ENCODE assay signal across 1 cellular context in the genomic region with DNA sequence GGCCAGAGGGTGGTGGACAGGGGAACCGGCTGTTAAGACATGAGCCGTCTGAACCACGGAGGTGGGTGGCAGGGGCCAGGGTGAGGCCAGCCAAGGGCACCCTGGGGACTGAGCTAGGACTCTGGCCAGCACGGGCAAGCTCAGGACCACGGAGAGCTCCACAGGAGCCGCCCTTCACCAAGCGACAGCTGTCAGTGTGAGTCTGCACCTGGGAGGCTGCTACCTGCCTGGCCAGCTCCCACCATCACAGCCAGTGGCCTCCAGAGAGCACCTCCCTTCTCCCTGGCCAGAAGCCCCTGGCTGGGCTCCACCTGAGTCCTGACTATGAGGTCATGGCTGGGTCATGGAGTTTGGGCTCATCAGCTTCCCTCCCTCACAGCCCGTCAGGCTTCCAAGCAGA.
A peak's percentile ranks its signal among the peaks of the same experiment; 100 is the strongest.
TF ChIP-seq lines count a peak whose summit lies in the region.

No MANE protein-coding gene starts in this region.

TF ChIP-seq in K562, 482 proteins besides CTCF, POLR2A, EP300 and RAD21:
- TF ChIP-seq MIER1 (IDR thresholded peaks at IDR 0.05; ENCODE audit: low read depth), result peak; percentile 87
- peak; percentile 93 for TF ChIP-seq EHMT2 (IDR thresholded peaks at IDR 0.05)
- peak; percentile 70 to 94; a peak in 3 of 4 replicates for TF ChIP-seq SIN3A (IDR thresholded peaks at IDR 0.05; ENCODE audit: borderline replicate concordance in 2 of 2, control insufficient read depth in 1 of 2, low read depth in 2 of 2, low read length in 2 of 2)
- TF ChIP-seq, protein P1, sequence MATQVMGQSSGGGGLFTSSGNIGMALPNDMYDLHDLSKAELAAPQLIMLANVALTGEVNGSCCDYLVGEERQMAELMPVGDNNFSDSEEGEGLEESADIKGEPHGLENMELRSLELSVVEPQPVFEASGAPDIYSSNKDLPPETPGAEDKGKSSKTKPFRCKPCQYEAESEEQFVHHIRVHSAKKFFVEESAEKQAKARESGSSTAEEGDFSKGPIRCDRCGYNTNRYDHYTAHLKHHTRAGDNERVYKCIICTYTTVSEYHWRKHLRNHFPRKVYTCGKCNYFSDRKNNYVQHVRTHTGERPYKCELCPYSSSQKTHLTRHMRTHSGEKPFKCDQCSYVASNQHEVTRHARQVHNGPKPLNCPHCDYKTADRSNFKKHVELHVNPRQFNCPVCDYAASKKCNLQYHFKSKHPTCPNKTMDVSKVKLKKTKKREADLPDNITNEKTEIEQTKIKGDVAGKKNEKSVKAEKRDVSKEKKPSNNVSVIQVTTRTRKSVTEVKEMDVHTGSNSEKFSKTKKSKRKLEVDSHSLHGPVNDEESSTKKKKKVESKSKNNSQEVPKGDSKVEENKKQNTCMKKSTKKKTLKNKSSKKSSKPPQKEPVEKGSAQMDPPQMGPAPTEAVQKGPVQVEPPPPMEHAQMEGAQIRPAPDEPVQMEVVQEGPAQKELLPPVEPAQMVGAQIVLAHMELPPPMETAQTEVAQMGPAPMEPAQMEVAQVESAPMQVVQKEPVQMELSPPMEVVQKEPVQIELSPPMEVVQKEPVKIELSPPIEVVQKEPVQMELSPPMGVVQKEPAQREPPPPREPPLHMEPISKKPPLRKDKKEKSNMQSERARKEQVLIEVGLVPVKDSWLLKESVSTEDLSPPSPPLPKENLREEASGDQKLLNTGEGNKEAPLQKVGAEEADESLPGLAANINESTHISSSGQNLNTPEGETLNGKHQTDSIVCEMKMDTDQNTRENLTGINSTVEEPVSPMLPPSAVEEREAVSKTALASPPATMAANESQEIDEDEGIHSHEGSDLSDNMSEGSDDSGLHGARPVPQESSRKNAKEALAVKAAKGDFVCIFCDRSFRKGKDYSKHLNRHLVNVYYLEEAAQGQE (CRISPR knock-in tag; IDR thresholded peaks at IDR 0.05; ENCODE audit: low read depth), result peak; percentile 94
- TF ChIP-seq TRIM24 (IDR thresholded peaks at IDR 0.05), result no peak
- TF ChIP-seq CREM (IDR thresholded peaks at IDR 0.05; ENCODE audit: low read depth), result peak; percentile 26; the same call in 1 of the 2 replicates
- TF ChIP-seq FOXJ3 (CRISPR knock-in tag; IDR thresholded peaks at IDR 0.05), result no peak
- TF ChIP-seq, protein P2, sequence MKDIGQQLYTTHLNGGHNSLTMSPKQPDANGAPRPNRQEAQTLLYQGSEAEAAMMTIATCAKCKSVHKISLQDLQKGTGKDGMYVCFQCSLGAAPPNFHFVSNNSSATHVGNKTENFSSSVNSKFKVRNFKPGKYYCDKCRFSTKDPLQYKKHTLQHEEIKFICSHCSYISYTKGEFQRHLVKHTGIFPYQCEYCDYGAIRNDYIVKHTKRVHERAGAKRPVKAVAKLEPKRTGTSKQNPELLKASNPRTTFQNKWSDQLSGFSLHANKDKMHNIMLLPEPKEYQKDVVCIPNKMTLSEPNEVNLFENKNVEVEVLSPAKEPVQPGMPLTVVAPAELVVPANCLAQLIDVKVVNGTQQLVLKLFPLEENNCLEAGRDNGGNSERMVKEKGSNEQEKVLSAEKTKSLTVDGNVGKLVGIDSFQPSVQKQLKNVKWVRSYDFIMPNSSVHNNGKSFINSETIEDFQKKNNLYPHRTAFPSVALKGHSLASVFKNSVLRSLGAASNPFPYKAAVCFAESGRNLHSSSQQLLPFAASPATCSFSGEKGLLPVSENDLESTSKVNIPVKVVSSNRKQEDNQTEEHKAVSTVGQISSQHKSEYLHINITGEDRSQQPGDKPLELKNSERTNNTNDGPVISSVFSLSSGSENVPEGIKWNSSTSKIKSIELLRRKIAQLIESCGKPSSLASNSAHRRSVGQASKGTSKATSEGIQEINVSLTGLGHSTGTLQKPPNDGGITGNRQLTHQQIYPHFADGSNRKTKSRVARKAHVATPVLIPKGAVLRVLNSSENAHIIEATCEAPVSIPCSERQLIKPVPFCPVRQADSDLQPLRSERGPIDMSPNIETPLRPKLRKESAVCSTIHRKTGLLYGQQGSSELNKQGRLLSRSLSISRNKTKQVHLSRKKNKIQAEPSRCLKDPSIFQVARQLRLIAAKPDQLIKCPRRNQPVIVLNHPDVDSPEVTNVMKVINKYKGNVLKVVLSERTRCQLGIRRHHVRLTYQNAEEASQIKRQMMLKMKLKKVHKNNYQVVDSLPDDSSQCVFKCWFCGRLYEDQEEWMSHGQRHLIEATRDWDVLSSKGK (CRISPR knock-in tag; IDR thresholded peaks at IDR 0.05), result no peak
- TF ChIP-seq MYBL2 (IDR thresholded peaks at IDR 0.05; ENCODE audit: low read depth), result no peak
- no peak for TF ChIP-seq MYBL2 (CRISPR knock-in tag; IDR thresholded peaks at IDR 0.05; ENCODE audit: borderline replicate concordance)
- TF ChIP-seq SIRT6 (IDR thresholded peaks at IDR 0.05; ENCODE audit: low read depth, low read length), result no peak
- TF ChIP-seq PTBP1 (IDR thresholded peaks at IDR 0.05; ENCODE audit: low read depth, low read length), result no peak
- TF ChIP-seq ZC3H11A (IDR thresholded peaks at IDR 0.05; ENCODE audit: low read depth, low read length), result no peak
- TF ChIP-seq, protein P3, sequence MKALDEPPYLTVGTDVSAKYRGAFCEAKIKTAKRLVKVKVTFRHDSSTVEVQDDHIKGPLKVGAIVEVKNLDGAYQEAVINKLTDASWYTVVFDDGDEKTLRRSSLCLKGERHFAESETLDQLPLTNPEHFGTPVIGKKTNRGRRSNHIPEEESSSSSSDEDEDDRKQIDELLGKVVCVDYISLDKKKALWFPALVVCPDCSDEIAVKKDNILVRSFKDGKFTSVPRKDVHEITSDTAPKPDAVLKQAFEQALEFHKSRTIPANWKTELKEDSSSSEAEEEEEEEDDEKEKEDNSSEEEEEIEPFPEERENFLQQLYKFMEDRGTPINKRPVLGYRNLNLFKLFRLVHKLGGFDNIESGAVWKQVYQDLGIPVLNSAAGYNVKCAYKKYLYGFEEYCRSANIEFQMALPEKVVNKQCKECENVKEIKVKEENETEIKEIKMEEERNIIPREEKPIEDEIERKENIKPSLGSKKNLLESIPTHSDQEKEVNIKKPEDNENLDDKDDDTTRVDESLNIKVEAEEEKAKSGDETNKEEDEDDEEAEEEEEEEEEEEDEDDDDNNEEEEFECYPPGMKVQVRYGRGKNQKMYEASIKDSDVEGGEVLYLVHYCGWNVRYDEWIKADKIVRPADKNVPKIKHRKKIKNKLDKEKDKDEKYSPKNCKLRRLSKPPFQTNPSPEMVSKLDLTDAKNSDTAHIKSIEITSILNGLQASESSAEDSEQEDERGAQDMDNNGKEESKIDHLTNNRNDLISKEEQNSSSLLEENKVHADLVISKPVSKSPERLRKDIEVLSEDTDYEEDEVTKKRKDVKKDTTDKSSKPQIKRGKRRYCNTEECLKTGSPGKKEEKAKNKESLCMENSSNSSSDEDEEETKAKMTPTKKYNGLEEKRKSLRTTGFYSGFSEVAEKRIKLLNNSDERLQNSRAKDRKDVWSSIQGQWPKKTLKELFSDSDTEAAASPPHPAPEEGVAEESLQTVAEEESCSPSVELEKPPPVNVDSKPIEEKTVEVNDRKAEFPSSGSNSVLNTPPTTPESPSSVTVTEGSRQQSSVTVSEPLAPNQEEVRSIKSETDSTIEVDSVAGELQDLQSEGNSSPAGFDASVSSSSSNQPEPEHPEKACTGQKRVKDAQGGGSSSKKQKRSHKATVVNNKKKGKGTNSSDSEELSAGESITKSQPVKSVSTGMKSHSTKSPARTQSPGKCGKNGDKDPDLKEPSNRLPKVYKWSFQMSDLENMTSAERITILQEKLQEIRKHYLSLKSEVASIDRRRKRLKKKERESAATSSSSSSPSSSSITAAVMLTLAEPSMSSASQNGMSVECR (CRISPR knock-in tag; IDR thresholded peaks at IDR 0.05), result 0 out of 2 replicates have a peak, but pooled peaks have one; percentile 34
- TF ChIP-seq, protein P4, sequence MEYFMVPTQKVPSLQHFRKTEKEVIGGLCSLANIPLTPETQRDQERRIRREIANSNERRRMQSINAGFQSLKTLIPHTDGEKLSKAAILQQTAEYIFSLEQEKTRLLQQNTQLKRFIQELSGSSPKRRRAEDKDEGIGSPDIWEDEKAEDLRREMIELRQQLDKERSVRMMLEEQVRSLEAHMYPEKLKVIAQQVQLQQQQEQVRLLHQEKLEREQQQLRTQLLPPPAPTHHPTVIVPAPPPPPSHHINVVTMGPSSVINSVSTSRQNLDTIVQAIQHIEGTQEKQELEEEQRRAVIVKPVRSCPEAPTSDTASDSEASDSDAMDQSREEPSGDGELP (CRISPR knock-in tag; IDR thresholded peaks at IDR 0.05; ENCODE audit: borderline replicate concordance), result peak; percentile 57; the same call in 1 of the 2 replicates
- no peak for TF ChIP-seq JUND (IDR thresholded peaks at IDR 0.05; ENCODE audit: borderline replicate concordance, low read depth, low read length)
- no peak for TF ChIP-seq JUND (tag; IDR thresholded peaks at IDR 0.05; ENCODE audit: borderline replicate concordance, low read depth, low read length)
- TF ChIP-seq, protein P5, sequence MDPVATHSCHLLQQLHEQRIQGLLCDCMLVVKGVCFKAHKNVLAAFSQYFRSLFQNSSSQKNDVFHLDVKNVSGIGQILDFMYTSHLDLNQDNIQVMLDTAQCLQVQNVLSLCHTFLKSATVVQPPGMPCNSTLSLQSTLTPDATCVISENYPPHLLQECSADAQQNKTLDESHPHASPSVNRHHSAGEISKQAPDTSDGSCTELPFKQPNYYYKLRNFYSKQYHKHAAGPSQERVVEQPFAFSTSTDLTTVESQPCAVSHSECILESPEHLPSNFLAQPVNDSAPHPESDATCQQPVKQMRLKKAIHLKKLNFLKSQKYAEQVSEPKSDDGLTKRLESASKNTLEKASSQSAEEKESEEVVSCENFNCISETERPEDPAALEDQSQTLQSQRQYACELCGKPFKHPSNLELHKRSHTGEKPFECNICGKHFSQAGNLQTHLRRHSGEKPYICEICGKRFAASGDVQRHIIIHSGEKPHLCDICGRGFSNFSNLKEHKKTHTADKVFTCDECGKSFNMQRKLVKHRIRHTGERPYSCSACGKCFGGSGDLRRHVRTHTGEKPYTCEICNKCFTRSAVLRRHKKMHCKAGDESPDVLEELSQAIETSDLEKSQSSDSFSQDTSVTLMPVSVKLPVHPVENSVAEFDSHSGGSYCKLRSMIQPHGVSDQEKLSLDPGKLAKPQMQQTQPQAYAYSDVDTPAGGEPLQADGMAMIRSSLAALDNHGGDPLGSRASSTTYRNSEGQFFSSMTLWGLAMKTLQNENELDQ (CRISPR knock-in tag; IDR thresholded peaks at IDR 0.05; ENCODE audit: borderline replicate concordance), result no peak
- 0 out of 2 replicates have a peak, but pooled peaks have one; percentile 41 for TF ChIP-seq NR3C1 (CRISPR knock-in tag; IDR thresholded peaks at IDR 0.05)
